ENCODE assay signal across 8 cellular contexts in the genomic region with DNA sequence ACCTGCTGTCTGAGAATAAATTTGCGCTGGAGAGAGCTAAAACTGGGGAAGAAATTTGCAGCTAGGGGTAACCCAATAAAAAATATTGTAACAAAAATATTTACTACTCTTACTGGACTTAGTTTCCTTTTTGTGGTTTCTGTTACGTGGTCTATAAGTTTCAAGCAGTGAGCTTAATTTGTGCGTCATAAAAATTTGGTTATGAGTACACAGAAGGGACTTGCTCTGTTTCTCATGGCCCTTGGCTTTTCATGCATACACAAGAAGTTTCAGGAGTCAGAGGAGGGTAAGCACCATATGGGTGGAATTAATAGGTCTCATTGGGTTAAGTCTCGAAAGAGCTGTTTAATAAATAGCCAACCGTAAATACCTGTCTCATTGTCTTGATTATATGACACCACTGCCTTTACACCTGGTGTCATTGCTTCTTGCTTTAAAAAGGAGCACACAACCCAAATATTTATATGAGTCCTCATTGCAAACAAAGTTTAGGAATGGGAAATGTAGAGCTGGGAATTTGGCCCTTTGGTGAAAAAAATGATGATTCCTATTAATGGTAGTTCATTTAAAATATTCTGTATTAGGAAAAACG. TPM values are rescaled to one million over a fixed set of nuclear protein-coding genes. Genes with fewer than 3 reads are reported as not detected.
DNase-seq lines count a peak whose midpoint lies in the region; ATAC-seq and TF ChIP-seq lines count a peak whose summit lies in the region.

No MANE protein-coding gene starts in this region.

- no peaks in the 10 kb centered on the region for H3K27me3 Mint-ChIP-seq in mesothelial cell of epicardium (ENCODE audit: low read depth)

- ATAC-seq in GM19467 (IDR thresholded peaks at IDR 0.05; ENCODE audit: unreplicated experiment) (peak; percentile 71), HG03469 (IDR thresholded peaks at IDR 0.05; ENCODE audit: unreplicated experiment) (peak; percentile 61)

- DNase-seq in Daoy (ENCODE audit: low read depth) (peak; percentile 15), astrocyte of the cerebellum (ENCODE audit: low read depth) (no peak), mesothelial cell of epicardium (ENCODE audit: low spot score in 2 of 2, unreplicated experiment in 2 of 2) (no peak), glomerular visceral epithelial cell (ENCODE audit: extremely low spot score) (no peak), globus pallidus (ENCODE audit: low spot score) (no peak)
- DNase-seq in activated CD8-positive, alpha-beta memory T cell treated with anti-CD3 and anti-CD28 coated beads, Interleukin-2, amount 50 U/mL, for 48 hours: no peak

- H3K9me3 Mint-ChIP-seq in mesothelial cell of epicardium: peaks cover 8% of the 10 kb centered on the region

- H3K4me3 Mint-ChIP-seq in mesothelial cell of epicardium: peak overlapping the region; percentile 80

- peak overlapping the region; percentile 77 for H3K27ac Mint-ChIP-seq in mesothelial cell of epicardium

- TF ChIP-seq CTCF in astrocyte of the cerebellum (IDR thresholded peaks at IDR 0.05; ENCODE audit: low read depth, low read length, missing control alignments) (no peak), mesothelial cell of epicardium (IDR thresholded peaks at IDR 0.05; ENCODE audit: unreplicated experiment) (no peak)

- peaks cover 3% of the 10 kb centered on the region for H3K36me3 Mint-ChIP-seq in mesothelial cell of epicardium

- in situ Hi-C loops in astrocyte of the cerebellum (cut with HindIII; ENCODE audit: low sequenced_read_pairs): no loop called here

- H3K4me3 ChIP-seq in astrocyte of the cerebellum (ENCODE audit: low read depth, low read length): peak overlapping the region; percentile 55

- H3K4me1 Mint-ChIP-seq in mesothelial cell of epicardium: peaks cover 51% of the 10 kb centered on the region

RNA-seq across cellular contexts. Expression of gene BACH1, which starts 1.9 kb away (rescaled TPM):
- 63.6 and 74.1 TPM in 2 replicates for total RNA-seq in Daoy (2014; rRNA removed; shearing (Covaris generic))
- total RNA-seq in mesothelial cell of epicardium: 100 to 107 TPM (median 100 TPM) in 3 replicates
